Comparison of ENCODE assay signal across 8 cellular contexts in genomic region chr15:22259151-22259783, GRCh38.
DNase-seq lines count a peak whose midpoint lies in the region; ATAC-seq and TF ChIP-seq lines count a peak whose summit lies in the region.
"Not testable (repeated sequence)": the region's sequence is repeated elsewhere in the genome, so short reads cannot be mapped to it uniquely, and the experiment has no call there.

No MANE protein-coding gene starts in this region.

- H3K4me1 Mint-ChIP-seq in CD4-positive, CD25-positive, alpha-beta regulatory T cell, result peaks cover 18 to 54% (median 32%) of the 10 kb centered on the region in 4 donors
- not testable (repeated sequence) for H3K4me1 Mint-ChIP-seq in H9, endodermal cell
- peaks cover 25% of the 10 kb centered on the region for H3K4me1 Mint-ChIP-seq in T-helper 17 cell
- peaks cover 25% of the 10 kb centered on the region for H3K4me1 Mint-ChIP-seq in activated CD8-positive, alpha-beta memory T cell treated with anti-CD3 and anti-CD28 coated beads, Interleukin-2, amount 10 ng/mL, durations not matched to agents 7 days and 5 days
- peaks cover 21% of the 10 kb centered on the region for H3K4me1 Mint-ChIP-seq in activated naive CD8-positive, alpha-beta T cell treated with anti-CD3 and anti-CD28 coated beads, Interleukin-2, amount 10 ng/mL, durations not matched to agents 7 days and 5 days

- H4K5ac ChIP-seq in H9 (ENCODE audit: insufficient read length, low read depth, low read length), result not testable (repeated sequence)

- H3K36me3 Mint-ChIP-seq in CD4-positive, CD25-positive, alpha-beta regulatory T cell; T-helper 17 cell (ENCODE audit: low read depth); activated CD8-positive, alpha-beta memory T cell treated with anti-CD3 and anti-CD28 coated beads, Interleukin-2, amount 10 ng/mL, durations not matched to agents 7 days and 5 days; activated naive CD8-positive, alpha-beta T cell treated with anti-CD3 and anti-CD28 coated beads, Interleukin-2, amount 10 ng/mL, durations not matched to agents 7 days and 5 days; endodermal cell (ENCODE audit: low read depth): not testable (repeated sequence)
- peaks cover 33 to 49% (median 38%) of the 10 kb centered on the region in 3 experiments; a peak in 6 of 7 replicates for H3K36me3 Mint-ChIP-seq in H9 (ENCODE audit: insufficient read depth in 1 of 3, low read depth in 3 of 3)

- not testable (repeated sequence) for H4K8ac ChIP-seq in H9 (replicated peaks; ENCODE audit: insufficient read length, low read depth, low read length)

- not testable (repeated sequence) for H3K9me3 Mint-ChIP-seq in CD4-positive, CD25-positive, alpha-beta regulatory T cell; activated CD8-positive, alpha-beta memory T cell treated with anti-CD3 and anti-CD28 coated beads, Interleukin-2, amount 10 ng/mL, durations not matched to agents 7 days and 5 days (ENCODE audit: low read depth); activated naive CD8-positive, alpha-beta T cell treated with anti-CD3 and anti-CD28 coated beads, Interleukin-2, amount 10 ng/mL, durations not matched to agents 7 days and 5 days
- H3K9me3 Mint-ChIP-seq in H9 (peaks cover 31 to 54% of the 10 kb centered on the region in 2 experiments), endodermal cell (peaks cover 55% of the 10 kb centered on the region)

- H3K27me3 Mint-ChIP-seq in CD4-positive, CD25-positive, alpha-beta regulatory T cell; H9 (ENCODE audit: low read depth); T-helper 17 cell; endodermal cell (ENCODE audit: insufficient read depth): not testable (repeated sequence)
- H3K27me3 Mint-ChIP-seq in activated CD8-positive, alpha-beta memory T cell treated with anti-CD3 and anti-CD28 coated beads, Interleukin-2, amount 10 ng/mL, durations not matched to agents 7 days and 5 days, result peaks cover 10% of the 10 kb centered on the region
- H3K27me3 Mint-ChIP-seq in activated naive CD8-positive, alpha-beta T cell treated with anti-CD3 and anti-CD28 coated beads, Interleukin-2, amount 10 ng/mL, durations not matched to agents 7 days and 5 days, result peaks cover 25% of the 10 kb centered on the region

- H3K27me3 ChIP-seq in CD4-positive, CD25-positive, alpha-beta regulatory T cell (ENCODE audit: control insufficient read depth, insufficient read depth, low read length); H9 (ENCODE audit: insufficient read depth, low read length); endodermal cell (ENCODE audit: control insufficient read depth, insufficient read depth, low read length, poor library complexity, severe bottlenecking); liver (ENCODE audit: control insufficient read depth in 4 of 4, insufficient read depth in 4 of 4, low read length in 3 of 4): not testable (repeated sequence)

- H2BK12ac ChIP-seq in H9 (ENCODE audit: insufficient read length, low read depth, low read length), result not testable (repeated sequence)

- not testable (repeated sequence) for H2BK5ac ChIP-seq in H9 (ENCODE audit: insufficient read length, low read length)

- not testable (repeated sequence) for H3K18ac ChIP-seq in H9 (ENCODE audit: insufficient read length, low read depth, low read length)

- not testable (repeated sequence) for H3K23me2 ChIP-seq in H9 (ENCODE audit: insufficient read length, low read depth, low read length, poor library complexity, severe bottlenecking)

- peak overlapping the region; percentile 88 for H3K27ac ChIP-seq in CD4-positive, CD25-positive, alpha-beta regulatory T cell (ENCODE audit: insufficient read depth, low read length, poor library complexity, severe bottlenecking)
- H3K27ac ChIP-seq in H9 (ENCODE audit: insufficient read length, low read depth, low read length); endodermal cell (ENCODE audit: low read depth, low read length): not testable (repeated sequence)
- H3K27ac ChIP-seq in liver (ENCODE audit: low read depth in 1 of 2, low read length in 2 of 2), result peak overlapping the region; percentile 49 to 68

- not testable (repeated sequence) for H4K20me1 ChIP-seq in H9 (ENCODE audit: control insufficient read depth, insufficient read depth, insufficient read length)

- not testable (repeated sequence) for H2BK120ac ChIP-seq in H9 (ENCODE audit: low read depth, low read length, poor library complexity, severe bottlenecking)

- peak overlapping the region; percentile 82 to 90 (median 90) for H3K27ac Mint-ChIP-seq in CD4-positive, CD25-positive, alpha-beta regulatory T cell
- not testable (repeated sequence) for H3K27ac Mint-ChIP-seq in H9; activated naive CD8-positive, alpha-beta T cell treated with anti-CD3 and anti-CD28 coated beads, Interleukin-2, amount 10 ng/mL, durations not matched to agents 7 days and 5 days; endodermal cell
- H3K27ac Mint-ChIP-seq in T-helper 17 cell, result peak overlapping the region; percentile 41
- peak overlapping the region; percentile 18 for H3K27ac Mint-ChIP-seq in activated CD8-positive, alpha-beta memory T cell treated with anti-CD3 and anti-CD28 coated beads, Interleukin-2, amount 10 ng/mL, durations not matched to agents 7 days and 5 days

- H3K36me3 ChIP-seq in CD4-positive, CD25-positive, alpha-beta regulatory T cell (ENCODE audit: control insufficient read depth, insufficient read depth, low read length); endodermal cell (ENCODE audit: control insufficient read depth, insufficient read depth, low read length); liver (ENCODE audit: control insufficient read depth in 4 of 4, insufficient read depth in 3 of 4, low read depth in 1 of 4, low read length in 3 of 4): not testable (repeated sequence)

- not testable (repeated sequence) for H2AK5ac ChIP-seq in H9 (ENCODE audit: insufficient read length, low read length)

- not testable (repeated sequence) for TF ChIP-seq RAD21 in liver (IDR thresholded peaks at IDR 0.05)

- CTCF ChIA-PET in activated CD8-positive, alpha-beta memory T cell treated with anti-CD3 and anti-CD28 coated beads, Interleukin-2, amount 10 ng/mL, durations not matched to agents 7 days and 5 days (lab: Charles Lee), result not testable (repeated sequence)

- not testable (repeated sequence) for H3K9ac ChIP-seq in H9 (ENCODE audit: extremely low read depth, insufficient read length, low read length); endodermal cell (ENCODE audit: extremely low read depth, low read length, poor library complexity, severe bottlenecking)
- H3K9ac ChIP-seq in liver (ENCODE audit: low read depth in 1 of 2, low read length in 2 of 2), result peak overlapping the region in 1 of 2 donors; percentile 39

- H3K4ac ChIP-seq in H9 (ENCODE audit: low read depth, low read length), result not testable (repeated sequence)

- peak overlapping the region; percentile 66 for H3K4me3 ChIP-seq in CD4-positive, CD25-positive, alpha-beta regulatory T cell (ENCODE audit: low read depth, low read length)
- H3K4me3 ChIP-seq in endodermal cell (ENCODE audit: low read length), result peak overlapping the region; percentile 47
- H3K4me3 ChIP-seq in liver (ENCODE audit: low read depth in 1 of 3, low read length in 3 of 3), result peak overlapping the region in 1 of 3 donors; percentile 66

- peaks cover 68% of the 10 kb centered on the region for H3K4me1 ChIP-seq in CD4-positive, CD25-positive, alpha-beta regulatory T cell (ENCODE audit: control insufficient read depth, insufficient read depth, low read length, poor library complexity, severe bottlenecking)
- H3K4me1 ChIP-seq in H9 (ENCODE audit: insufficient read depth, low read length); endodermal cell (ENCODE audit: control insufficient read depth, insufficient read depth, low read length): not testable (repeated sequence)
- H3K4me1 ChIP-seq in liver (ENCODE audit: control insufficient read depth in 4 of 4, insufficient read depth in 4 of 4, low read length in 3 of 4), result peaks cover 7 to 79% (median 51%) of the 10 kb centered on the region in 4 donors

- H3K9me3 ChIP-seq in CD4-positive, CD25-positive, alpha-beta regulatory T cell (ENCODE audit: control insufficient read depth in 2 of 2, low read length in 2 of 2); T-helper 17 cell (ENCODE audit: control insufficient read depth, low read length, poor library complexity, severe bottlenecking); liver (ENCODE audit: control insufficient read depth in 4 of 4, low read length in 3 of 4): not testable (repeated sequence)
- H3K9me3 ChIP-seq in H9 (ENCODE audit: control insufficient read depth, low read depth, low read length) (peaks cover 84% of the 10 kb centered on the region), endodermal cell (ENCODE audit: control insufficient read depth, low read length) (peaks cover 71% of the 10 kb centered on the region)

- not testable (repeated sequence) for H3K56ac ChIP-seq in H9 (ENCODE audit: insufficient read length, low read depth, low read length)

- H4K91ac ChIP-seq in H9 (ENCODE audit: insufficient read length, low read depth, low read length), result not testable (repeated sequence)

- not testable (repeated sequence) for H3K23ac ChIP-seq in H9 (ENCODE audit: insufficient read length, low read depth, low read length)

- not testable (repeated sequence) for H2BK20ac ChIP-seq in H9 (ENCODE audit: low read depth, low read length, poor library complexity, severe bottlenecking)

- peak overlapping the region; percentile 17; the same call in 1 of the 2 replicates for H2BK15ac ChIP-seq in H9 (ENCODE audit: low read depth, low read length)

- not testable (repeated sequence) for H3T11ph ChIP-seq in H9 (ENCODE audit: low read length)

- POLR2A ChIA-PET in activated naive CD8-positive, alpha-beta T cell treated with anti-CD3 and anti-CD28 coated beads, Interleukin-2, amount 10 ng/mL, durations not matched to agents 7 days and 5 days (lab: Charles Lee), result not testable (repeated sequence)

- not testable (repeated sequence) for ATAC-seq in CD4-positive, CD25-positive, alpha-beta regulatory T cell (ENCODE audit: low read depth in 2 of 2); T-helper 17 cell; activated CD8-positive, alpha-beta memory T cell treated with anti-CD3 and anti-CD28 coated beads, Interleukin-2, amount 10 ng/mL, durations not matched to agents 7 days and 5 days; activated naive CD8-positive, alpha-beta T cell treated with anti-CD3 and anti-CD28 coated beads, Interleukin-2, amount 10 ng/mL, durations not matched to agents 7 days and 5 days (ENCODE audit: low read depth); omental fat pad (ENCODE audit: low FRiP score)

- H3K14ac ChIP-seq in H9 (ENCODE audit: insufficient read depth, low read length), result not testable (repeated sequence)

- WGBS in H9 (ENCODE audit: extremely low coverage, insufficient read length, low lambda C conversion rate), result no CpG with 5 or more reads among the region's 40 CpGs
- WGBS in endodermal cell (ENCODE audit: insufficient coverage in 1 of 2, insufficient read length in 1 of 2), 2 experiments, result 89 to 95% methylated on average over 33 to 40 of the region's 40 CpGs
- WGBS in liver, result 56% methylated on average over 40 of the region's 40 CpGs

- DNase-seq in CD4-positive, CD25-positive, alpha-beta regulatory T cell; H9; T-helper 17 cell; activated CD8-positive, alpha-beta memory T cell treated with anti-CD3 and anti-CD28 coated beads, Interleukin-2, amount 10 ng/mL, durations not matched to agents 7 days and 5 days; activated naive CD8-positive, alpha-beta T cell treated with anti-CD3 and anti-CD28 coated beads, Interleukin-2, amount 10 ng/mL, durations not matched to agents 7 days and 5 days; endodermal cell: not testable (repeated sequence)
- DNase-seq in omental fat pad (ENCODE audit: low spot score), result peak; percentile 8

- not testable (repeated sequence) for TF ChIP-seq CTCF in H9 (conservative IDR thresholded peaks at IDR 0.05); endodermal cell (conservative IDR thresholded peaks at IDR 0.05); liver (IDR thresholded peaks at IDR 0.05; ENCODE audit: low read depth, low read length, missing input control); omental fat pad (IDR thresholded peaks at IDR 0.05)

- not testable (repeated sequence) for H3K79me2 ChIP-seq in H9 (ENCODE audit: insufficient read depth, low read length)

- H3K79me1 ChIP-seq in H9 (ENCODE audit: insufficient read depth, low read depth, low read length, poor library complexity, severe bottlenecking), result not testable (repeated sequence)

- H3K4me3 Mint-ChIP-seq in CD4-positive, CD25-positive, alpha-beta regulatory T cell, result peak overlapping the region; percentile 55 to 86 (median 75)
- not testable (repeated sequence) for H3K4me3 Mint-ChIP-seq in H9; T-helper 17 cell; activated CD8-positive, alpha-beta memory T cell treated with anti-CD3 and anti-CD28 coated beads, Interleukin-2, amount 10 ng/mL, durations not matched to agents 7 days and 5 days; endodermal cell
- H3K4me3 Mint-ChIP-seq in activated naive CD8-positive, alpha-beta T cell treated with anti-CD3 and anti-CD28 coated beads, Interleukin-2, amount 10 ng/mL, durations not matched to agents 7 days and 5 days, result peak overlapping the region; percentile 20

- not testable (repeated sequence) for H2AFZ ChIP-seq in H9 (ENCODE audit: low read length)

- not testable (repeated sequence) for H3K4me2 ChIP-seq in H9 (ENCODE audit: insufficient read depth, insufficient read length, low read length)
